Comparison of ENCODE assay signal across 10 cellular contexts in genomic region chr2:230827774-230828271, GRCh38. TPM values are rescaled to one million over a fixed set of nuclear protein-coding genes. Genes with fewer than 3 reads are reported as not detected.
DNase-seq lines count a peak whose midpoint lies in the region; ATAC-seq and TF ChIP-seq lines count a peak whose summit lies in the region.
"Had no signal": no experiment of that assay in that cellular context is flagged by ENCODE, and none has a peak within 500 bp of the region (broad histone marks: within the 10 kb centered on the region; RNA-seq: fewer than 3 reads in every experiment).

No MANE protein-coding gene starts in this region.

- H3K36me3 Mint-ChIP-seq in central memory CD8-positive, alpha-beta T cell (ENCODE audit: insufficient read depth): peaks cover 3% of the 10 kb centered on the region
- H3K36me3 Mint-ChIP-seq in activated CD4-positive, alpha-beta T cell treated with anti-CD3 and anti-CD28 coated beads, Interleukin-2, amount 10 ng/mL, durations not matched to agents 24 days and 14 days (ENCODE audit: low read depth): no peaks in the 10 kb centered on the region

- intact Hi-C loops in prostate gland (cut with DNase I): no loop called here
- intact Hi-C loops in activated CD4-positive, alpha-beta T cell treated with anti-CD3 and anti-CD28 coated beads, Interleukin-2, amount 10 ng/mL, durations not matched to agents 24 days and 14 days (cut with micrococcal nuclease): loop anchor here (2.0 kb wide), 1 partner anchor 225 kb away; no protein-coding TSS in a partner anchor

- no peak for TF ChIP-seq POLR2A in prostate gland (IDR thresholded peaks at IDR 0.05)

- H3K36me3 ChIP-seq in prostate gland: no peaks in the 10 kb centered on the region

- no peaks in the 10 kb centered on the region for H3K9me3 Mint-ChIP-seq in central memory CD8-positive, alpha-beta T cell
- H3K9me3 Mint-ChIP-seq in activated CD4-positive, alpha-beta T cell treated with anti-CD3 and anti-CD28 coated beads, Interleukin-2, amount 10 ng/mL, durations not matched to agents 24 days and 14 days: no peaks in the 10 kb centered on the region

- H3K4me3 Mint-ChIP-seq in central memory CD8-positive, alpha-beta T cell: peak overlapping the region; percentile 13
- no peak overlapping the region for H3K4me3 Mint-ChIP-seq in activated CD4-positive, alpha-beta T cell treated with anti-CD3 and anti-CD28 coated beads, Interleukin-2, amount 10 ng/mL, durations not matched to agents 24 days and 14 days

- H3K9me3 ChIP-seq in prostate gland: no peaks in the 10 kb centered on the region

- peaks cover 75% of the 10 kb centered on the region for H3K27me3 Mint-ChIP-seq in central memory CD8-positive, alpha-beta T cell
- H3K27me3 Mint-ChIP-seq in activated CD4-positive, alpha-beta T cell treated with anti-CD3 and anti-CD28 coated beads, Interleukin-2, amount 10 ng/mL, durations not matched to agents 24 days and 14 days: peaks cover 59% of the 10 kb centered on the region

- no peak for DNase-seq in central memory CD8-positive, alpha-beta T cell (ENCODE audit: low spot score in 2 of 2)
- no peak for DNase-seq in prostate gland (ENCODE audit: low spot score)
- DNase-seq in NCI-H146 treated with DMSO at 0.1 percent for 48 hours (lab: John Stamatoyannopoulos, UW; ENCODE audit: unreplicated experiment): no peak
- no peak for DNase-seq in SIG-M5 treated with dmso at 0.1 percent for 504 hours (lab: John Stamatoyannopoulos, UW; ENCODE audit: unreplicated experiment)
- no peak for DNase-seq in activated CD4-positive, alpha-beta T cell treated with anti-CD3 and anti-CD28 coated beads, Interleukin-2, amount 10 ng/mL, durations not matched to agents 24 days and 14 days
- DNase-seq: NCI-H2171 treated with DMSO at 0.1 percent for 48 hours; stimulated activated CD4-positive, alpha-beta T cell treated with anti-CD3 and anti-CD28 coated beads, Interleukin-4, amount 100 ng/mL, for 4 hours had no signal

- no peak for TF ChIP-seq CTCF in prostate gland (IDR thresholded peaks at IDR 0.05)

- ATAC-seq in HG02798 (IDR thresholded peaks at IDR 0.05; ENCODE audit: poor library complexity, unreplicated experiment) (peak; percentile 24), HG02571 (IDR thresholded peaks at IDR 0.05; ENCODE audit: unreplicated experiment) (no peak)
- no peak for ATAC-seq in central memory CD8-positive, alpha-beta T cell (replicated peaks; ENCODE audit: extremely low read depth, poor library complexity, severe bottlenecking)

- H3K27me3 ChIP-seq in prostate gland (replicated peaks; ENCODE audit: insufficient read depth): no peaks in the 10 kb centered on the region

- H3K27ac ChIP-seq in prostate gland: no peak overlapping the region

- 39% methylated on average over 27 of the region's 36 CpGs for WGBS in prostate gland

- H3K4me3 ChIP-seq in GM08714 (ENCODE audit: low read length) (peak overlapping the region; percentile 12; the same call in 1 of the 2 replicates), prostate gland (peak overlapping the region; percentile 17 to 26)

- no peak overlapping the region for H3K27ac Mint-ChIP-seq in central memory CD8-positive, alpha-beta T cell (ENCODE audit: low read depth)
- no peak overlapping the region for H3K27ac Mint-ChIP-seq in activated CD4-positive, alpha-beta T cell treated with anti-CD3 and anti-CD28 coated beads, Interleukin-2, amount 10 ng/mL, durations not matched to agents 24 days and 14 days

- peaks cover 7% of the 10 kb centered on the region for H3K4me1 Mint-ChIP-seq in central memory CD8-positive, alpha-beta T cell
- peaks cover 14% of the 10 kb centered on the region for H3K4me1 Mint-ChIP-seq in activated CD4-positive, alpha-beta T cell treated with anti-CD3 and anti-CD28 coated beads, Interleukin-2, amount 10 ng/mL, durations not matched to agents 24 days and 14 days

- peaks cover 4% of the 10 kb centered on the region for H3K4me1 ChIP-seq in prostate gland (replicated peaks)

RNA-seq across cellular contexts. Expression of gene ITM2C, which starts 36.9 kb away (rescaled TPM):
- total RNA-seq in prostate gland: 100 to 1,000 TPM; 104 to 137 TPM
- 8.3 and 10.3 TPM in 2 replicates for total RNA-seq in activated CD4-positive, alpha-beta T cell treated with anti-CD3 and anti-CD28 coated beads, Interleukin-2, amount 10 ng/mL, durations not matched to agents 24 days and 14 days
